ENCODE assay signal across 10 cellular contexts in genomic region chr1:7616076-7616833, GRCh38.
DNase-seq lines count a peak whose midpoint lies in the region; ATAC-seq and TF ChIP-seq lines count a peak whose summit lies in the region.
"Had no signal": no experiment of that assay in that cellular context is flagged by ENCODE, and none has a peak within 500 bp of the region (broad histone marks: within the 10 kb centered on the region; RNA-seq: fewer than 3 reads in every experiment).

No MANE protein-coding gene starts in this region.

- CTCF ChIA-PET in activated CD4-positive, alpha-beta memory T cell treated with anti-CD3 and anti-CD28 coated beads for 36 hours (lab: Charles Lee), result no interaction called here

- H3K27me3 Mint-ChIP-seq in activated CD4-positive, alpha-beta memory T cell treated with anti-CD3 and anti-CD28 coated beads for 36 hours, result peaks cover 13% of the 10 kb centered on the region

- no peak overlapping the region for H3K4me2 ChIP-seq in smooth muscle cell
- H3K4me2 ChIP-seq: PC-9 had no signal

- H4K20me1 ChIP-seq in smooth muscle cell (ENCODE audit: low read depth), result no peaks in the 10 kb centered on the region
- H4K20me1 ChIP-seq: BLaER1 had no signal

- H3K27me3 ChIP-seq in heart left ventricle (peaks cover 0 to 2% (median 0%) of the 10 kb centered on the region in 9 donors), smooth muscle cell (ENCODE audit: low read depth) (no peaks in the 10 kb centered on the region)
- H3K27me3 ChIP-seq: BLaER1 had no signal

- peak overlapping the region in 10 of 12 donors; percentile 26 to 85 (median 66) for H3K27ac ChIP-seq in heart left ventricle
- no peak overlapping the region for H3K27ac ChIP-seq in smooth muscle cell (ENCODE audit: low read depth)
- H3K27ac ChIP-seq: BLaER1, PC-9 had no signal

- no peaks in the 10 kb centered on the region for H3K9me3 ChIP-seq in heart left ventricle
- H3K9me3 ChIP-seq in smooth muscle cell (replicated peaks; ENCODE audit: low read depth), result no peaks in the 10 kb centered on the region
- H3K9me3 ChIP-seq: BLaER1 had no signal

- H2AFZ ChIP-seq in smooth muscle cell (ENCODE audit: low read depth), result no peak overlapping the region
- H2AFZ ChIP-seq: PC-9 had no signal

- no peaks in the 10 kb centered on the region for H3F3A ChIP-seq in smooth muscle cell (ENCODE audit: low read depth)

- DNase-seq in activated CD4-positive, alpha-beta T cell treated with anti-CD3 and anti-CD28 coated beads for 48 hours, result peak; percentile 31
- no peak for DNase-seq in activated CD4-positive, alpha-beta T cell treated with anti-CD3 and anti-CD28 coated beads, Interleukin-2, amount 50 U/mL, for 4 hours
- peak; percentile 42 for DNase-seq in activated CD4-positive, alpha-beta memory T cell treated with anti-CD3 and anti-CD28 coated beads for 36 hours
- DNase-seq in heart left ventricle (peak in 4 of 5 donors; percentile 49 to 73 (median 58)), smooth muscle cell (lab: John Stamatoyannopoulos, UW; ENCODE audit: unreplicated experiment) (peak; percentile 22), GF-D8 (lab: John Stamatoyannopoulos, UW) (no peak), NCI-H748 (lab: John Stamatoyannopoulos, UW; ENCODE audit: unreplicated experiment) (no peak)

- no peaks in the 10 kb centered on the region for H3K4me1 Mint-ChIP-seq in activated CD4-positive, alpha-beta memory T cell treated with anti-CD3 and anti-CD28 coated beads for 36 hours (ENCODE audit: low read depth)

- H3K4me1 ChIP-seq in heart left ventricle (peaks cover 0 to 41% (median 9%) of the 10 kb centered on the region in 12 donors), smooth muscle cell (ENCODE audit: low read depth) (no peaks in the 10 kb centered on the region)

- H3K4me3 ChIP-seq in heart left ventricle (no peak overlapping the region), smooth muscle cell (no peak overlapping the region)
- H3K4me3 ChIP-seq: BLaER1, PC-9 had no signal

- H3K9ac ChIP-seq in smooth muscle cell (ENCODE audit: low read depth), result no peak overlapping the region
- H3K9ac ChIP-seq: BLaER1 had no signal

- no peaks in the 10 kb centered on the region for H3K79me2 ChIP-seq in smooth muscle cell (ENCODE audit: low read depth)

- TF ChIP-seq POLR2A in heart left ventricle (IDR thresholded peaks at IDR 0.05), result no peak

- no peak overlapping the region for H3K27ac Mint-ChIP-seq in activated CD4-positive, alpha-beta memory T cell treated with anti-CD3 and anti-CD28 coated beads for 36 hours

- no peak for TF ChIP-seq CTCF in heart left ventricle (IDR thresholded peaks at IDR 0.05)
- TF ChIP-seq CTCF in smooth muscle cell (IDR thresholded peaks at IDR 0.05; ENCODE audit: borderline replicate concordance, insufficient read depth, poor library complexity, severe bottlenecking), result no peak

- intact Hi-C loops in activated CD4-positive, alpha-beta memory T cell treated with anti-CD3 and anti-CD28 coated beads for 36 hours (cut with micrococcal nuclease), result no loop called here
- intact Hi-C loops in heart left ventricle (cut with DNase I), result no loop called here

- no peak overlapping the region for H3K4me3 Mint-ChIP-seq in activated CD4-positive, alpha-beta memory T cell treated with anti-CD3 and anti-CD28 coated beads for 36 hours

- no peaks in the 10 kb centered on the region for H3K36me3 Mint-ChIP-seq in activated CD4-positive, alpha-beta memory T cell treated with anti-CD3 and anti-CD28 coated beads for 36 hours

- H3K9me3 Mint-ChIP-seq in activated CD4-positive, alpha-beta memory T cell treated with anti-CD3 and anti-CD28 coated beads for 36 hours, result no peaks in the 10 kb centered on the region

- ATAC-seq in heart left ventricle, result peak; percentile 62 to 82 (median 78)
- ATAC-seq in GM18861 (IDR thresholded peaks at IDR 0.05; ENCODE audit: unreplicated experiment), result no peak

- WGBS in heart left ventricle, 4 donors, result 25 to 28% (median 27%) methylated on average over 14 of the region's 14 CpGs
- WGBS in smooth muscle cell (ENCODE audit: low lambda C conversion rate), result 38% methylated on average over 14 of the region's 14 CpGs

- H3K36me3 ChIP-seq in heart left ventricle (no peaks in the 10 kb centered on the region), smooth muscle cell (ENCODE audit: low read depth) (no peaks in the 10 kb centered on the region)
- H3K36me3 ChIP-seq: BLaER1 had no signal

- POLR2A ChIA-PET in activated CD4-positive, alpha-beta memory T cell treated with anti-CD3 and anti-CD28 coated beads for 36 hours (lab: Charles Lee), result no interaction called here

Comparison
In these comparisons a context has a peak if more than half of its experiments do, and no peak if none do; other contexts are left out.
1. DNase-seq: peak in activated CD4-positive, alpha-beta T cell treated with anti-CD3 and anti-CD28 coated beads for 48 hours (single experiment), activated CD4-positive, alpha-beta memory T cell treated with anti-CD3 and anti-CD28 coated beads for 36 hours (single experiment), heart left ventricle (4 of 5) and smooth muscle cell (single experiment); none in activated CD4-positive, alpha-beta T cell treated with anti-CD3 and anti-CD28 coated beads, Interleukin-2, amount 50 U/mL, for 4 hours (0 of 2), GF-D8 (single experiment) and NCI-H748 (single experiment).